ENCODE assay signal across 10 cellular contexts in the genomic region with DNA sequence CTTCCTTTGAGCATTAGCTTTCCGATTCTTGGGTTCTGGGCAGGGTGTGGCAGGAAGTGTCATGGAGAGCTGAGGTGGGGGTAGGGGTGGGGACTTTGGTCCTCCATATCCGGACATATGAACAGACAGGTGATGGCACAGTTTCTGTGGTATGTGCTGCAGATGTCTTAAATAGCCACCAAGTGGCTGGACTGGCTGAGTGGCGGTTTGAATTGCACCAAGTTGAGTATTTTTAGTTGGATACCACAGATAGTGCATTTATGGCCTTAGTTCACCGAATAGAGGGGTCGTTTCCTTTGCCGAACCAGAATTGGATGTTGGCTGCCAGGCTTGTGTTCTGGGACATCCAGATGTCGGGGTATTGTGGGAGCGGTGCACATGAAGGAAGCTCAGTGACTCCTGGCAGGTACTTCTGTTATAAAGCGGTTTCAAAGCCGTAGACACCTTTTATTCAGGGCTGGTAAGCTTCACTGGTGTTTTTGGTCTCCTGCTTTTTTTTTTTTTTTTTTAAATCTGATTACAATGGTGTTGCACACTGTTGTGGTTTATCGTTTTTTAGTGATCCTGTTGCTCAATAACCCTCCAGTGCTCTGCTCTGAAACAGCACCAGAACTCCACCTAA. TPM values are rescaled to one million over a fixed set of nuclear protein-coding genes. Genes with fewer than 3 reads are reported as not detected.
DNase-seq lines count a peak whose midpoint lies in the region; ATAC-seq and TF ChIP-seq lines count a peak whose summit lies in the region.
"Had no signal": no experiment of that assay in that cellular context is flagged by ENCODE, and none has a peak within 500 bp of the region (broad histone marks: within the 10 kb centered on the region; RNA-seq: fewer than 3 reads in every experiment).

No MANE protein-coding gene starts in this region.

- intact Hi-C loops in activated CD4-positive, alpha-beta T cell treated with anti-CD3 and anti-CD28 coated beads for 36 hours (cut with DNase I, micrococcal nuclease) = loop anchor here (1.0 to 5.0 kb wide), 9 partner anchors 7 to 353 kb away; a partner anchor contains a TSS
- intact Hi-C loops in natural killer cell (cut with micrococcal nuclease) = loop anchor here (2.0 kb wide), 1 partner anchor 72 kb away; no protein-coding TSS in a partner anchor

- no peaks in the 10 kb centered on the region for H3K27me3 Mint-ChIP-seq in activated CD4-positive, alpha-beta T cell treated with anti-CD3 and anti-CD28 coated beads for 36 hours
- H3K27me3 Mint-ChIP-seq in natural killer cell (ENCODE audit: low read depth in 2 of 2) = no peaks in the 10 kb centered on the region
- no peaks in the 10 kb centered on the region for H3K27me3 Mint-ChIP-seq in osteocyte (ENCODE audit: unreplicated experiment)

- peaks cover 98% of the 10 kb centered on the region for H3K4me1 Mint-ChIP-seq in activated CD4-positive, alpha-beta T cell treated with anti-CD3 and anti-CD28 coated beads for 36 hours
- H3K4me1 Mint-ChIP-seq in natural killer cell (peaks cover 93 to 96% of the 10 kb centered on the region in 2 donors), osteocyte (ENCODE audit: unreplicated experiment) (peaks cover 43% of the 10 kb centered on the region)

- in situ Hi-C loops in brain microvascular endothelial cell (cut with HindIII; ENCODE audit: low pct_ligation_motif_present, low sequenced_read_pairs) = no loop called here

- ATAC-seq in activated CD4-positive, alpha-beta T cell treated with anti-CD3 and anti-CD28 coated beads for 36 hours = peak; percentile 14
- ATAC-seq in HG03039 (IDR thresholded peaks at IDR 0.05; ENCODE audit: unreplicated experiment) = peak; percentile 45
- ATAC-seq in natural killer cell = peak; percentile 32 to 54 (median 46)
- ATAC-seq: A549 had no signal

- no peaks in the 10 kb centered on the region for H3K36me3 ChIP-seq in brain microvascular endothelial cell (replicated peaks)

- TF ChIP-seq CTCF in natural killer cell (IDR thresholded peaks at IDR 0.05) (no peak), osteocyte (IDR thresholded peaks at IDR 0.05) (no peak), brain microvascular endothelial cell (IDR thresholded peaks at IDR 0.05; ENCODE audit: low read depth, low read length, missing control alignments) (no peak)

- POLR2A ChIA-PET in activated CD4-positive, alpha-beta T cell treated with anti-CD3 and anti-CD28 coated beads for 36 hours (lab: Charles Lee) = interaction anchor here (0.6 to 2.2 kb wide), 7 partner anchors 12 to 53 kb away, joined by 3 to 9 read pairs (median 4); no protein-coding TSS in a partner anchor

- peak overlapping the region; percentile 71 for H3K4me3 Mint-ChIP-seq in activated CD4-positive, alpha-beta T cell treated with anti-CD3 and anti-CD28 coated beads for 36 hours
- H3K4me3 Mint-ChIP-seq in natural killer cell (peak overlapping the region; percentile 93), osteocyte (ENCODE audit: unreplicated experiment) (no peak overlapping the region)

- DNase-seq in activated CD4-positive, alpha-beta T cell treated with anti-CD3 and anti-CD28 coated beads for 36 hours = peak; percentile 71
- no peak for DNase-seq in activated CD4-positive, alpha-beta T cell treated with anti-CD3 and anti-CD28 coated beads for 1 hour
- DNase-seq in T-helper 1 cell (peak in 3 of 5 donors; percentile 45 to 89 (median 48)), natural killer cell (no peak), COR-L47 (lab: John Stamatoyannopoulos, UW) (no peak), osteocyte (ENCODE audit: extremely low spot score, unreplicated experiment) (no peak), brain microvascular endothelial cell (no peak)
- DNase-seq: left cardiac atrium had no signal

- peak overlapping the region; percentile 96 for H3K27ac Mint-ChIP-seq in activated CD4-positive, alpha-beta T cell treated with anti-CD3 and anti-CD28 coated beads for 36 hours
- H3K27ac Mint-ChIP-seq in natural killer cell (peak overlapping the region; percentile 86 to 88), osteocyte (ENCODE audit: unreplicated experiment) (no peak overlapping the region)

- H3K9me3 Mint-ChIP-seq in activated CD4-positive, alpha-beta T cell treated with anti-CD3 and anti-CD28 coated beads for 36 hours (ENCODE audit: low read depth) = no peaks in the 10 kb centered on the region
- H3K9me3 Mint-ChIP-seq in natural killer cell (no peaks in the 10 kb centered on the region), osteocyte (ENCODE audit: unreplicated experiment) (no peaks in the 10 kb centered on the region)

- no peak overlapping the region for H3K4me3 ChIP-seq in brain microvascular endothelial cell (ENCODE audit: low read depth, low read length)
- H3K4me3 ChIP-seq: A549 had no signal

- no peaks in the 10 kb centered on the region for H3K27me3 ChIP-seq in brain microvascular endothelial cell (replicated peaks)

- CTCF ChIA-PET in activated CD4-positive, alpha-beta T cell treated with anti-CD3 and anti-CD28 coated beads for 36 hours (lab: Charles Lee) = interaction anchor here (1.0 to 6.0 kb wide), 8 partner anchors 9 to 71 kb away, joined by 3 to 38 read pairs (median 5); a partner anchor contains a TSS

- H3K36me3 Mint-ChIP-seq in activated CD4-positive, alpha-beta T cell treated with anti-CD3 and anti-CD28 coated beads for 36 hours (ENCODE audit: low read depth) = peaks cover 35% of the 10 kb centered on the region
- H3K36me3 Mint-ChIP-seq in natural killer cell (no peaks in the 10 kb centered on the region), osteocyte (ENCODE audit: unreplicated experiment) (no peaks in the 10 kb centered on the region)

- H3K27ac ChIP-seq in brain microvascular endothelial cell = no peak overlapping the region
- H3K27ac ChIP-seq: A549 had no signal

RNA-seq across cellular contexts. Expression of a gene that starts 15.1 kb away (rescaled TPM):
- total RNA-seq in activated CD4-positive, alpha-beta T cell treated with anti-CD3 and anti-CD28 coated beads for 36 hours = 100 to 1,000 TPM; 166 to 171 TPM
- total RNA-seq in natural killer cell (10 to 100 TPM; 47.6 to 87.5 (median 76.3) TPM), osteocyte (13.3 and 14.0 TPM in 2 replicates)

Comparison
In these comparisons a context has a peak if more than half of its experiments do, and no peak if none do; other contexts are left out.
1. DNase-seq: peak in activated CD4-positive, alpha-beta T cell treated with anti-CD3 and anti-CD28 coated beads for 36 hours (single experiment) and T-helper 1 cell (3 of 5); none in activated CD4-positive, alpha-beta T cell treated with anti-CD3 and anti-CD28 coated beads for 1 hour (single experiment), natural killer cell (single experiment), COR-L47 (single experiment), osteocyte (single experiment) and brain microvascular endothelial cell (single experiment).
2. Peak in every context shown above with its lines, with median percentiles within 50 percentile points of each other: ATAC-seq.